Comparison of ENCODE assay signal across 14 cellular contexts in genomic region chr18:35076556-35076955, GRCh38. TPM values are rescaled to one million over a fixed set of nuclear protein-coding genes. Genes with fewer than 3 reads are reported as not detected.
A peak's percentile ranks its signal among the peaks of the same experiment; 100 is the strongest.
DNase-seq lines count a peak whose midpoint lies in the region; ATAC-seq and TF ChIP-seq lines count a peak whose summit lies in the region.
"Had no signal": no experiment of that assay in that cellular context is flagged by ENCODE, and none has a peak within 500 bp of the region (broad histone marks: within the 10 kb centered on the region; RNA-seq: fewer than 3 reads in every experiment).

No MANE protein-coding gene starts in this region.

- peaks cover 10% of the 10 kb centered on the region for H3K36me3 Mint-ChIP-seq in natural killer cell treated with Interleukin-12 subunit alpha and Interleukin-12 subunit beta and Interleukin-15 and Interleukin-18, amount 100 ng/mL, for 72 hours

- TF ChIP-seq CTCF in epithelial cell of proximal tubule (conservative IDR thresholded peaks at IDR 0.05; ENCODE audit: low read depth, low read length) = no peak
- TF ChIP-seq CTCF in GM13977 (IDR thresholded peaks at IDR 0.05; ENCODE audit: extremely low read depth, insufficient read depth, missing control alignments) = no peak

- in situ Hi-C loops in GM13977 (cut with MboI; ENCODE audit: low pct_unique_long_range_greater_than_20kb, low sequenced_read_pairs, unreplicated experiment) = no loop called here

- H3K27ac Mint-ChIP-seq in natural killer cell treated with Interleukin-12 subunit alpha and Interleukin-12 subunit beta and Interleukin-15 and Interleukin-18, amount 100 ng/mL, for 72 hours = peak overlapping the region; percentile 3 to 75

- H3K4me1 Mint-ChIP-seq in natural killer cell treated with Interleukin-12 subunit alpha and Interleukin-12 subunit beta and Interleukin-15 and Interleukin-18, amount 100 ng/mL, for 72 hours (ENCODE audit: low read depth in 2 of 2) = peaks cover 45 to 58% of the 10 kb centered on the region in 2 donors

- H3K9me3 Mint-ChIP-seq in natural killer cell treated with Interleukin-12 subunit alpha and Interleukin-12 subunit beta and Interleukin-15 and Interleukin-18, amount 100 ng/mL, for 72 hours = no peaks in the 10 kb centered on the region
- H3K9me3 Mint-ChIP-seq: memory B cell had no signal

- peak in 1 of 2 donors; percentile 44 for ATAC-seq in natural killer cell treated with Interleukin-12 subunit alpha and Interleukin-12 subunit beta and Interleukin-15 and Interleukin-18, amount 100 ng/mL, for 72 hours
- ATAC-seq in HG02981 (IDR thresholded peaks at IDR 0.05; ENCODE audit: unreplicated experiment) (no peak), HG02798 (IDR thresholded peaks at IDR 0.05; ENCODE audit: poor library complexity, unreplicated experiment) (no peak)
- ATAC-seq: gastroesophageal sphincter had no signal

- H3K4me3 Mint-ChIP-seq in natural killer cell treated with Interleukin-12 subunit alpha and Interleukin-12 subunit beta and Interleukin-15 and Interleukin-18, amount 100 ng/mL, for 72 hours = no peak overlapping the region
- H3K4me3 Mint-ChIP-seq: memory B cell had no signal

- no peaks in the 10 kb centered on the region for H3K27me3 Mint-ChIP-seq in natural killer cell treated with Interleukin-12 subunit alpha and Interleukin-12 subunit beta and Interleukin-15 and Interleukin-18, amount 100 ng/mL, for 72 hours
- H3K27me3 Mint-ChIP-seq: memory B cell had no signal

- peak; percentile 51 for DNase-seq in COLO829 (ENCODE audit: low spot score)
- DNase-seq in M059J (ENCODE audit: low read depth) = peak; percentile 84
- peak; percentile 32 for DNase-seq in epithelial cell of proximal tubule (ENCODE audit: low read depth)
- no peak for DNase-seq in natural killer cell treated with Interleukin-12 subunit alpha and Interleukin-12 subunit beta and Interleukin-15 and Interleukin-18, amount 100 ng/mL, for 72 hours (ENCODE audit: low spot score)
- no peak for DNase-seq in NCI-H69 (lab: John Stamatoyannopoulos, UW)
- DNase-seq in GM13977 (ENCODE audit: low spot score) = no peak
- DNase-seq: activated T-cell treated with anti-CD3 and anti-CD28 coated beads, Interleukin-2, amount 50 U/mL, for 1 hour; SHP77 treated with DMSO at 0.1 percent for 48 hours; sigmoid colon had no signal

- no peak overlapping the region for H3K4me3 ChIP-seq in epithelial cell of proximal tubule (ENCODE audit: low read depth, low read length)
- H3K4me3 ChIP-seq: cardiac muscle cell, gastroesophageal sphincter, sigmoid colon had no signal

RNA-seq across cellular contexts. Expression of gene MAPRE2, which starts 35.3 kb away (rescaled TPM):
- total RNA-seq in M059J (2014; rRNA removed; shearing (Covaris generic)) = 42.9 and 57.5 TPM in 2 replicates
- total RNA-seq in epithelial cell of proximal tubule = 13.2 and 14.8 TPM in 2 replicates
- total RNA-seq in natural killer cell treated with Interleukin-12 subunit alpha and Interleukin-12 subunit beta and Interleukin-15 and Interleukin-18, amount 100 ng/mL, for 72 hours = 10 to 100 TPM; 32.8 to 44.4 TPM

Comparison
In these comparisons a context has a peak if more than half of its experiments do, and no peak if none do; other contexts are left out.
1. DNase-seq: peak in COLO829 (single experiment), M059J (single experiment) and epithelial cell of proximal tubule (single experiment); none in natural killer cell treated with Interleukin-12 subunit alpha and Interleukin-12 subunit beta and Interleukin-15 and Interleukin-18, amount 100 ng/mL, for 72 hours (single experiment), NCI-H69 (single experiment) and GM13977 (single experiment).